10 cellular contexts compared by ENCODE assay signal in genomic region chr6:152669894-152670293, GRCh38. TPM values are rescaled to one million over a fixed set of nuclear protein-coding genes. Genes with fewer than 3 reads are reported as not detected.
DNase-seq lines count a peak whose midpoint lies in the region; ATAC-seq and TF ChIP-seq lines count a peak whose summit lies in the region.
"Had no signal": no experiment of that assay in that cellular context is flagged by ENCODE, and none has a peak within 500 bp of the region (broad histone marks: within the 10 kb centered on the region; RNA-seq: fewer than 3 reads in every experiment).

No MANE protein-coding gene starts in this region.

- H3K27me3 ChIP-seq in WERI-Rb-1 (ENCODE audit: insufficient read depth, low read depth, severe bottlenecking) (peaks cover 2% of the 10 kb centered on the region), lower lobe of right lung (ENCODE audit: low read depth) (no peaks in the 10 kb centered on the region)
- H3K27me3 ChIP-seq: neutrophil had no signal

- no peak overlapping the region for H3K4me3 ChIP-seq in WERI-Rb-1 (ENCODE audit: low read depth, low read length)
- H3K4me3 ChIP-seq in lower lobe of right lung, result no peak overlapping the region

- no peaks in the 10 kb centered on the region for H3K4me1 ChIP-seq in lower lobe of right lung

- ATAC-seq in HG03103 (IDR thresholded peaks at IDR 0.05; ENCODE audit: low read depth, unreplicated experiment), result peak; percentile 56
- ATAC-seq in lower lobe of right lung, result no peak

- DNase-seq in DMS53 treated with DMSO at 0.1 percent for 48 hours (lab: John Stamatoyannopoulos, UW; ENCODE audit: unreplicated experiment) (peak; percentile 5), WERI-Rb-1 (no peak), lower lobe of right lung (no peak), activated gamma-delta T cell treated with Interleukin-2 at 50 U/mL for 16 hours (no peak), NCI-H2107 (lab: John Stamatoyannopoulos, UW) (no peak), HuH-7 (ENCODE audit: low spot score) (no peak)
- no peak for DNase-seq in activated naive CD4-positive, alpha-beta T cell (lab: John Stamatoyannopoulos, UW)

- TF ChIP-seq CTCF in WERI-Rb-1 (IDR thresholded peaks at IDR 0.05; ENCODE audit: low read depth, low read length) (0 out of 2 replicates have a peak, but pooled peaks have one; percentile 18), lower lobe of right lung (IDR thresholded peaks at IDR 0.05) (peak; percentile 28)

- H3K9me3 ChIP-seq in WERI-Rb-1 (ENCODE audit: severe bottlenecking), result no peaks in the 10 kb centered on the region
- H3K9me3 ChIP-seq in lower lobe of right lung, result no peaks in the 10 kb centered on the region
- H3K9me3 ChIP-seq: neutrophil had no signal

- H3K36me3 ChIP-seq in WERI-Rb-1 (no peaks in the 10 kb centered on the region), lower lobe of right lung (no peaks in the 10 kb centered on the region)
- H3K36me3 ChIP-seq: neutrophil had no signal

- no peak overlapping the region for H3K27ac ChIP-seq in WERI-Rb-1
- no peak overlapping the region for H3K27ac ChIP-seq in lower lobe of right lung
- H3K27ac ChIP-seq: neutrophil had no signal

- intact Hi-C loops in lower lobe of right lung (cut with DNase I), result no loop called here

RNA-seq across cellular contexts. Expression of gene MYCT1, which starts 27.8 kb away (rescaled TPM):
- total RNA-seq in lower lobe of right lung, result 18.0 TPM
- total RNA-seq: H4 had no signal

RNA-seq across cellular contexts. Expression of gene SYNE1, which starts 32.7 kb away (rescaled TPM):
- total RNA-seq in lower lobe of right lung, result 166 TPM
